ENCODE assay signal across 29 cellular contexts in the genomic region with DNA sequence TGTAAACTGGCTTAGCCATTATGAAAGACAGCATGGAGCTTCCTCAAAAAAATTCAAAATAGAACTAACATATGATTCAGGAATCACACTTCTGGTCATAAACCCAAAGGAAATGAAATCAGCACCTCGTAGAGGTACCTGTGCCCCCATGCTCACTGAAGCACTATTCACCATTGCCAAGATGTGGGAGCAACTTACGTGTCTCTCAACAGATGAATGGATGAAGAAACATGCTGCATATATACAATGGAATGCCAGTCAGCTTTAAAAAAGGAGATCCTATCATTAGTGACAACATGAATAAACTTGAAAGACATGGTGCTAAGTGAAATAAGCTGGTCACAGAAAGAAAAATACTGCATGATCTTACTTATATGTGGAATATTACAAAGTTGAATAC. TPM values are rescaled to one million over a fixed set of nuclear protein-coding genes. Genes with fewer than 3 reads are reported as not detected.
DNase-seq lines count a peak whose midpoint lies in the region; ATAC-seq, FAIRE-seq and TF ChIP-seq lines count a peak whose summit lies in the region.
"Had no signal": no experiment of that assay in that cellular context is flagged by ENCODE, and none has a peak within 500 bp of the region (broad histone marks: within the 10 kb centered on the region; RNA-seq: fewer than 3 reads in every experiment).

No MANE protein-coding gene starts in this region.

- H3K36me3 ChIP-seq in RWPE2 (ENCODE audit: low read depth) (no peaks in the 10 kb centered on the region), bronchial epithelial cell (ENCODE audit: control insufficient read depth, insufficient read depth, low read length) (no peaks in the 10 kb centered on the region)
- H3K36me3 ChIP-seq: BE2C, BLaER1 had no signal

- FAIRE-seq in bronchial epithelial cell (lab: Jason Lieb, UNC) (no peak), H54 (lab: Jason Lieb, UNC) (no peak)
- FAIRE-seq: A204.1, GM12878, GM12892, GM18507 had no signal

- TF ChIP-seq POLR2A in H54 (IDR thresholded peaks at IDR 0.05; ENCODE audit: low read depth, low read length), result no peak
- no peak for TF ChIP-seq POLR2A in erythroblast (IDR thresholded peaks at IDR 0.05; ENCODE audit: low read length)

- no peaks in the 10 kb centered on the region for H3K4me1 ChIP-seq in RWPE2 (ENCODE audit: insufficient read depth, poor library complexity, severe bottlenecking)
- H3K4me1 ChIP-seq: BE2C, BLaER1 had no signal

- H3K27me3 ChIP-seq in RWPE2 (ENCODE audit: insufficient read depth, poor library complexity, severe bottlenecking) (no peaks in the 10 kb centered on the region), bronchial epithelial cell (ENCODE audit: control insufficient read depth, insufficient read depth, low read length) (no peaks in the 10 kb centered on the region)
- H3K27me3 ChIP-seq: BE2C, BLaER1 had no signal

- TF ChIP-seq CTCF in RWPE2 (IDR thresholded peaks at IDR 0.05; ENCODE audit: poor library complexity, severe bottlenecking), result no peak
- TF ChIP-seq CTCF in bronchial epithelial cell (IDR thresholded peaks at IDR 0.05; ENCODE audit: insufficient read depth, low read length, severe bottlenecking), result no peak

- peak; percentile 49; the same call in 1 of the 3 replicates for ATAC-seq in RWPE2 (ENCODE audit: low read depth)
- ATAC-seq: GM12878 had no signal

- no peak overlapping the region for H3K4me3 ChIP-seq in RWPE2 (ENCODE audit: severe bottlenecking)
- H3K4me3 ChIP-seq in bronchial epithelial cell (ENCODE audit: low read depth, low read length), result no peak overlapping the region
- H3K4me3 ChIP-seq: BLaER1, GM12878 had no signal

- H3K9me3 ChIP-seq in RWPE2 (ENCODE audit: severe bottlenecking), result no peaks in the 10 kb centered on the region
- H3K9me3 ChIP-seq: BE2C, BLaER1 had no signal

- DNase-seq in RWPE2 (ENCODE audit: low spot score), result no peak
- DNase-seq in bronchial epithelial cell (ENCODE audit: low read depth), result peak; percentile 10
- DNase-seq in epithelial cell of prostate (ENCODE audit: low read depth, low spot score), result peak; percentile 20
- no peak for DNase-seq in H54 (ENCODE audit: insufficient read length, low spot score)
- DNase-seq in amygdala (lab: John Stamatoyannopoulos, UW), result no peak
- DNase-seq in erythroblast (lab: John Stamatoyannopoulos, UW), result no peak
- DNase-seq: 8988T; ACHN; BE2C; C1 segment of cervical spinal cord; CD4-positive, alpha-beta memory T cell; CD4-positive, CD25-positive, alpha-beta regulatory T cell; CD8-positive, alpha-beta memory T cell; COR-L47; DMS 273 treated with DMSO at 0.1 percent for 48 hours; DMS153; DMS53; DMS79; DND-41; EL; GDM1 had no signal

- H3K27ac ChIP-seq in RWPE2 (ENCODE audit: poor library complexity, severe bottlenecking), result no peak overlapping the region
- no peak overlapping the region for H3K27ac ChIP-seq in epithelial cell of prostate
- H3K27ac ChIP-seq: BLaER1 had no signal

RNA-seq across cellular contexts. Expression of gene SCTR, which starts 8.2 kb away (rescaled TPM):
- not detected in 2 replicates for total RNA-seq in bronchial epithelial cell
- total RNA-seq: A673; CD4-positive, alpha-beta memory T cell; CD4-positive, CD25-positive, alpha-beta regulatory T cell; CD8-positive, alpha-beta memory T cell; Daoy; G401; GM12878 had no signal

RNA-seq across cellular contexts. Expression of gene CFAP221, which starts 28.1 kb away (rescaled TPM):
- total RNA-seq in bronchial epithelial cell, result 0.26 TPM in 1 of 2 replicates, not detected in the other
- total RNA-seq: CD4-positive, alpha-beta memory T cell; CD4-positive, CD25-positive, alpha-beta regulatory T cell; CD8-positive, alpha-beta memory T cell; GM12878 had no signal

Comparison
In these comparisons a context has a peak if more than half of its experiments do, and no peak if none do; other contexts are left out.
1. DNase-seq: peak in bronchial epithelial cell (single experiment) and epithelial cell of prostate (single experiment); none in RWPE2 (single experiment), H54 (single experiment), amygdala (0 of 56) and erythroblast (0 of 2).